ENCODE assay signal across 13 cellular contexts in the genomic region with DNA sequence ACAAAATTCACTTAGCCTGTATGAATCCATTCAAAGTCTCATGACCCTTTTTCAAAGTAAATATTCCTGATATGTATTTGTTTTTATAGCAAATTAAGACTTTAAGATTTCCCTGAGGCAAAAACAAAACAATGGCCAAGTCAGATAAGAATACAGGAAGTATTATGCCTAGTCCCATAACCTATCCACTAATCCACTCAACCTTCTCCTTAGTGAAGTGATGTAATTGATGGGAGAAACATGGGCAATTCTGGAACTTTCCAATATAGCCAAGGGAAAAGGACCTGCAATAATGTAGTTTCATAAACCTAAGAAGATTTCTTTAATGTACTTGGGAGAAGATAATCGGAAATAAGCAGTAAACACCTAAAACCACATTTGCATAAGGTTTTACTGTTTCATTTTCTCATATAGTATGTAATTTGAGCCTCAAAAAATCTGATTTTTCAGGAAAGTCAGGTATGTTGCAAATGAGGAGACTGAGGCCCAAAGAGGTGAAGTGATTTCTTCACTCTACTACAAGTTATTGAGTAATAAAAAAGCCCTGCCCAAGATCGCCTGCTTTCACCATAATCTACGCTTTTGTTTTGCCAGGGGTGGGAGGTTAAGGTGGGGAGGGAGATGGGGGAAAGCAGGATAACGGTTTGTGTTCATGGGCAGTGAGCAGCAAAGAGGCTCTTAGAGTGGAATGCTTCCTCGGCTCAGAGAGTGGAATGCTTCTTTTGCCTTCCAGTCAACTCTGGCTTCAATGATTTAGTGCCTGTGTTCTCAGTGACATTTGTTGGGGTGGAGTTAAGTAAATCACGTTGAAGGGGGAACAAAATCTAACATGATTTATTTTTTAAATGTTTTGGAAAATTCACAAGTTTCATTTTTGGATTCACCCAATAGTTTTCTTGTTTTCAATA.
DNase-seq lines count a peak whose midpoint lies in the region; ATAC-seq, FAIRE-seq and TF ChIP-seq lines count a peak whose summit lies in the region.
"Had no signal": no experiment of that assay in that cellular context is flagged by ENCODE, and none has a peak within 500 bp of the region (broad histone marks: within the 10 kb centered on the region; RNA-seq: fewer than 3 reads in every experiment).

No MANE protein-coding gene starts in this region.

- no peak for TF ChIP-seq CTCF in endothelial cell (IDR thresholded peaks at IDR 0.05; ENCODE audit: unreplicated experiment)
- TF ChIP-seq CTCF in mucosa of descending colon (IDR thresholded peaks at IDR 0.05) = no peak

- H3K27me3 Mint-ChIP-seq in endothelial cell (ENCODE audit: unreplicated experiment) = no peaks in the 10 kb centered on the region

- peaks cover 11% of the 10 kb centered on the region for H3K4me1 Mint-ChIP-seq in endothelial cell (ENCODE audit: unreplicated experiment)

- H3K9me3 Mint-ChIP-seq in endothelial cell (ENCODE audit: unreplicated experiment) = no peaks in the 10 kb centered on the region

- no peak overlapping the region for H3K4me3 Mint-ChIP-seq in endothelial cell (ENCODE audit: unreplicated experiment)

- no peaks in the 10 kb centered on the region for H3K36me3 Mint-ChIP-seq in endothelial cell (ENCODE audit: low read depth, unreplicated experiment)

- H3K4me3 ChIP-seq in mucosa of descending colon = no peak overlapping the region
- H3K4me3 ChIP-seq: upper lobe of left lung had no signal

- no peaks in the 10 kb centered on the region for H3K9me3 ChIP-seq in mucosa of descending colon
- H3K9me3 ChIP-seq: upper lobe of left lung had no signal

- ATAC-seq in mucosa of descending colon (peak; percentile 45), HG03095 (IDR thresholded peaks at IDR 0.05; ENCODE audit: unreplicated experiment) (no peak)

- FAIRE-seq in HTR-8/SVneo (lab: Jason Lieb, UNC) = peak; percentile 62

- DNase-seq in A172 (ENCODE audit: low spot score) (peak; percentile 35), HTR-8/SVneo (ENCODE audit: insufficient read length, low spot score) (peak; percentile 75), endothelial cell (ENCODE audit: low spot score) (no peak), mucosa of descending colon (no peak), HUDEP-2 (lab: John Stamatoyannopoulos, UW; ENCODE audit: unreplicated experiment in 76 of 76) (no peak), NCI-H69 (lab: John Stamatoyannopoulos, UW) (no peak)
- DNase-seq in stimulated activated CD4-positive, alpha-beta T cell treated with anti-CD3 and anti-CD28 coated beads, Interleukin-1b, Interleukin-23, amount 100 ng/mL, for 48 hours = no peak
- DNase-seq: activated CD4-positive, CD25-positive, alpha-beta regulatory T cell; Karpas-422; left cardiac atrium; posterior cingulate gyrus; upper lobe of left lung had no signal

- H3K36me3 ChIP-seq in mucosa of descending colon (ENCODE audit: low read depth) = no peaks in the 10 kb centered on the region
- H3K36me3 ChIP-seq: upper lobe of left lung had no signal

- peak overlapping the region; percentile 61 for H3K27ac Mint-ChIP-seq in endothelial cell (ENCODE audit: unreplicated experiment)

- peaks cover 5% of the 10 kb centered on the region for H3K4me1 ChIP-seq in mucosa of descending colon (ENCODE audit: low read depth)

- intact Hi-C loops in mucosa of descending colon (cut with DNase I, micrococcal nuclease) = no loop called here

Comparison
In these comparisons a context has a peak if more than half of its experiments do, and no peak if none do; other contexts are left out.
1. DNase-seq: peak in A172 (single experiment) and HTR-8/SVneo (single experiment); none in endothelial cell (single experiment), mucosa of descending colon (0 of 3), stimulated activated CD4-positive, alpha-beta T cell treated with anti-CD3 and anti-CD28 coated beads, Interleukin-1b, Interleukin-23, amount 100 ng/mL, for 48 hours (single experiment), HUDEP-2 (0 of 76) and NCI-H69 (single experiment).